ENCODE assay signal across 21 cellular contexts in genomic region chr7:47391726-47392125, GRCh38.
A peak's percentile ranks its signal among the peaks of the same experiment; 100 is the strongest.
DNase-seq lines count a peak whose midpoint lies in the region; ATAC-seq and TF ChIP-seq lines count a peak whose summit lies in the region.
"Had no signal": no experiment of that assay in that cellular context is flagged by ENCODE, and none has a peak within 500 bp of the region (broad histone marks: within the 10 kb centered on the region; RNA-seq: fewer than 3 reads in every experiment).

No MANE protein-coding gene starts in this region.

- intact Hi-C loops in adrenal gland (cut with DNase I), result no loop called here
- intact Hi-C loops in heart left ventricle (cut with DNase I), result loop anchor here in 1 of 10 donors (10.0 kb wide), 1 partner anchor 107 kb away; no protein-coding TSS in a partner anchor
- intact Hi-C loops in posterior vena cava (cut with DNase I), result no loop called here
- intact Hi-C loops in activated T-helper 2 cell treated with anti-CD3 and anti-CD28 coated beads, Interferon-gamma antibody, Interleukin-2, Interleukin-4, amounts not matched to agents 10 μg/mL and 5 μg/mL and 100 μg/mL, durations not matched to agents 14 hours and 24 hours and 36 hours (cut with micrococcal nuclease), result no loop called here

- H3K4me1 Mint-ChIP-seq in activated T-helper 2 cell treated with anti-CD3 and anti-CD28 coated beads, Interferon-gamma antibody, Interleukin-2, Interleukin-4, amounts not matched to agents 10 μg/mL and 5 μg/mL and 100 μg/mL, durations not matched to agents 14 hours and 24 hours and 36 hours (ENCODE audit: low read depth), result no peaks in the 10 kb centered on the region
- H3K4me1 Mint-ChIP-seq: CD8-positive, alpha-beta memory T cell had no signal

- no peak overlapping the region for H3K27ac Mint-ChIP-seq in activated T-helper 2 cell treated with anti-CD3 and anti-CD28 coated beads, Interferon-gamma antibody, Interleukin-2, Interleukin-4, amounts not matched to agents 10 μg/mL and 5 μg/mL and 100 μg/mL, durations not matched to agents 14 hours and 24 hours and 36 hours

- peak overlapping the region; percentile 39 for H3K27ac ChIP-seq in AG04450 (ENCODE audit: low read depth, low read length)
- peak overlapping the region in 3 of 5 donors; percentile 43 to 87 (median 63) for H3K27ac ChIP-seq in adrenal gland
- H3K27ac ChIP-seq in heart left ventricle, result no peak overlapping the region
- H3K27ac ChIP-seq: A549, RWPE1, SJCRH30 had no signal

- H3K4me3 Mint-ChIP-seq in activated T-helper 2 cell treated with anti-CD3 and anti-CD28 coated beads, Interferon-gamma antibody, Interleukin-2, Interleukin-4, amounts not matched to agents 10 μg/mL and 5 μg/mL and 100 μg/mL, durations not matched to agents 14 hours and 24 hours and 36 hours (ENCODE audit: low read depth), result no peak overlapping the region
- H3K4me3 Mint-ChIP-seq: CD8-positive, alpha-beta memory T cell had no signal

- CTCF ChIA-PET in AG04450 (lab: Charles Lee), result interaction anchor here (0.5 to 2.5 kb wide), 10 partner anchors 12 to 577 kb away, joined by 3 to 16 read pairs (median 4); no protein-coding TSS in a partner anchor

- H3K36me3 Mint-ChIP-seq in activated T-helper 2 cell treated with anti-CD3 and anti-CD28 coated beads, Interferon-gamma antibody, Interleukin-2, Interleukin-4, amounts not matched to agents 10 μg/mL and 5 μg/mL and 100 μg/mL, durations not matched to agents 14 hours and 24 hours and 36 hours (ENCODE audit: low read depth), result no peaks in the 10 kb centered on the region
- H3K36me3 Mint-ChIP-seq: CD8-positive, alpha-beta memory T cell had no signal

- 75 to 87% (median 79%) methylated on average over 11 of the region's 11 CpGs for WGBS in adrenal gland, 4 donors
- 84 to 95% (median 88%) methylated on average over 10 to 11 of the region's 11 CpGs for WGBS in heart left ventricle, 4 donors

- DNase-seq in AG04450 (ENCODE audit: low read depth, low spot score) (no peak), adrenal gland (peak in 1 of 7 donors; percentile 7), heart left ventricle (no peak), posterior vena cava (ENCODE audit: low spot score) (peak; percentile 70), NCI-H2029 (lab: John Stamatoyannopoulos, UW) (no peak)
- DNase-seq in activated T-helper 2 cell treated with anti-CD3 and anti-CD28 coated beads, Interferon-gamma antibody, Interleukin-2, Interleukin-4, amounts not matched to agents 10 μg/mL and 5 μg/mL and 100 μg/mL, durations not matched to agents 14 hours and 24 hours and 36 hours (ENCODE audit: low spot score), result no peak
- DNase-seq: CD8-positive, alpha-beta memory T cell; GOT3; KG1; MV-4-11; NCI-H1417; NCI-H187; NCI-H2227 treated with DMSO at 0.1 percent for 48 hours; NCI-H510A treated with DMSO at 0.1 percent for 48 hours; NCI-H774; PC-3; SJCRH30 had no signal

- TF ChIP-seq CTCF in AG04450 (IDR thresholded peaks at IDR 0.05; ENCODE audit: low read depth, low read length), result no peak
- no peak for TF ChIP-seq CTCF in adrenal gland (IDR thresholded peaks at IDR 0.05)
- no peak for TF ChIP-seq CTCF in heart left ventricle (IDR thresholded peaks at IDR 0.05)

- TF ChIP-seq POLR2A in adrenal gland (IDR thresholded peaks at IDR 0.05), result no peak
- no peak for TF ChIP-seq POLR2A in heart left ventricle (IDR thresholded peaks at IDR 0.05)
- TF ChIP-seq POLR2A in GM18505 (IDR thresholded peaks at IDR 0.05; ENCODE audit: borderline replicate concordance, extremely low read depth, insufficient read depth, insufficient read length), result no peak

- H3K27me3 ChIP-seq in AG04450 (ENCODE audit: control insufficient read depth, insufficient read depth, low read length), result no peaks in the 10 kb centered on the region
- no peaks in the 10 kb centered on the region for H3K27me3 ChIP-seq in adrenal gland
- H3K27me3 ChIP-seq in heart left ventricle, result no peaks in the 10 kb centered on the region
- H3K27me3 ChIP-seq: SJCRH30 had no signal

- peaks cover 2% of the 10 kb centered on the region for H3K27me3 Mint-ChIP-seq in activated T-helper 2 cell treated with anti-CD3 and anti-CD28 coated beads, Interferon-gamma antibody, Interleukin-2, Interleukin-4, amounts not matched to agents 10 μg/mL and 5 μg/mL and 100 μg/mL, durations not matched to agents 14 hours and 24 hours and 36 hours (ENCODE audit: low read depth)

- POLR2A ChIA-PET in AG04450 (lab: Yijun Ruan, JAX), result interaction anchor here (0.7 to 1.1 kb wide), 2 partner anchors 11 to 27 kb away, joined by 3 to 4 read pairs; no protein-coding TSS in a partner anchor

- H3K36me3 ChIP-seq in adrenal gland (replicated peaks in 1 of 2), result peaks cover 0 to 58% of the 10 kb centered on the region in 2 donors
- peaks cover 0 to 83% (median 36%) of the 10 kb centered on the region in 9 donors for H3K36me3 ChIP-seq in heart left ventricle

- H3K4me1 ChIP-seq in adrenal gland (replicated peaks in 1 of 2) (peaks cover 15 to 19% of the 10 kb centered on the region in 2 donors), heart left ventricle (peaks cover 0 to 12% (median 0%) of the 10 kb centered on the region in 12 donors)
- H3K4me1 ChIP-seq: SJCRH30 had no signal

- H3K4me3 ChIP-seq in AG04450 (ENCODE audit: low read depth, low read length) (no peak overlapping the region), adrenal gland (no peak overlapping the region), heart left ventricle (no peak overlapping the region)
- H3K4me3 ChIP-seq: A549, SJCRH30 had no signal

- peak in 3 of 4 donors; percentile 4 to 8 (median 7) for ATAC-seq in heart left ventricle
- no peak for ATAC-seq in HG02852 (IDR thresholded peaks at IDR 0.05; ENCODE audit: unreplicated experiment)
- ATAC-seq in GM18505 (IDR thresholded peaks at IDR 0.05; ENCODE audit: unreplicated experiment), result no peak
- ATAC-seq: PC-3 had no signal

- no peaks in the 10 kb centered on the region for H3K9me3 Mint-ChIP-seq in activated T-helper 2 cell treated with anti-CD3 and anti-CD28 coated beads, Interferon-gamma antibody, Interleukin-2, Interleukin-4, amounts not matched to agents 10 μg/mL and 5 μg/mL and 100 μg/mL, durations not matched to agents 14 hours and 24 hours and 36 hours

- H3K9me3 ChIP-seq in AG04450 (ENCODE audit: control insufficient read depth, insufficient read depth, low read length) (no peaks in the 10 kb centered on the region), adrenal gland (replicated peaks in 1 of 3) (no peaks in the 10 kb centered on the region), heart left ventricle (no peaks in the 10 kb centered on the region)
- H3K9me3 ChIP-seq: A549, SJCRH30 had no signal

Comparison
In these comparisons a context has a peak if more than half of its experiments do, and no peak if none do; other contexts are left out.
1. H3K27ac ChIP-seq: peak in AG04450 (single experiment) and adrenal gland (3 of 5); none in heart left ventricle (0 of 12).
2. ATAC-seq: peak in heart left ventricle (3 of 4); none in HG02852 (single experiment) and GM18505 (single experiment).